Comparison of ENCODE assay signal across 8 cellular contexts in the genomic region with DNA sequence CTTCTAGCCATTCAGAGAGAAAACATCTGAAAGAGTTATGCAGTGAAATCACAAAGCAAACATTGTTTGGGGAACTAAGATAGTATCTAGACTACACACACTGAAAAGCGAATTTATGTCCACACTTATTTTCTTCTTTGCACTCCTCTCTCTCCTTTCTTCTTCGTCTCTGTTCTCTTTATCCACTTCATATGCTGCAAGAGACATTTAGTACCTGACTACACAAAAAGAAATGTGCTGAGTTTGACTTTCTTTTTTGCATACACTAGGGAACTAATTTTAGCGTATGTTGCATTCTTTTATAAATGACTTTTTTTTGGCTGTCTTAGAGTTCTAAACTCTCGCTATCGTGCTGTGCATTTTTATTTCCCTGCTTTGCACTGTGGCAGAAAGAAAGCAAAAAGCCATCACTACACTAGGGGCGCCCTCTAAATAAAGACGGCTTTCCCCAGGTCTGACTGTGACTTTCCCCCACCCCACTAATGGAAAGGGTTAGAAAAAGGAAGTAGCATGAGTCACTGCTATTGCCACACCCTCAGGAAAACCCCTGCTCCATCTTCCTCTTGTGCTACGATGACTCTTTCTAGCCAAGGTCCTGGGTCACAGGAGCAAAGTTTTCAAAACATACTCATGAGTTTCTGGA.
DNase-seq lines count a peak whose midpoint lies in the region; ATAC-seq and TF ChIP-seq lines count a peak whose summit lies in the region.

No MANE protein-coding gene starts in this region.

- H3K27me3 ChIP-seq in SJSA1 (replicated peaks) (no peaks in the 10 kb centered on the region), left ventricle myocardium inferior (ENCODE audit: low read depth) (no peaks in the 10 kb centered on the region)

- H3K4me1 Mint-ChIP-seq in activated naive CD4-positive, alpha-beta T cell treated with anti-CD3 and anti-CD28 coated beads for 36 hours (ENCODE audit: low read depth) = peaks cover 36% of the 10 kb centered on the region

- peak; percentile 23 for TF ChIP-seq POLR2A in GM19099 (IDR thresholded peaks at IDR 0.05; ENCODE audit: extremely low read depth, insufficient read length, low read depth)

- H3K27ac ChIP-seq in SJSA1 = peak overlapping the region; percentile 92
- H3K27ac ChIP-seq in left ventricle myocardium inferior (replicated peaks) = peak overlapping the region; percentile 57

- TF ChIP-seq CTCF in AG10803 (conservative IDR thresholded peaks at IDR 0.05; ENCODE audit: low read length) (peak; percentile 49), left ventricle myocardium inferior (IDR thresholded peaks at IDR 0.05; ENCODE audit: borderline replicate concordance) (peak; percentile 35)

- DNase-seq in AG10803 (ENCODE audit: low read depth) = peak; percentile 79
- DNase-seq in SJSA1 (ENCODE audit: low read depth in 1 of 2, low spot score in 2 of 2) = peak; percentile 88 to 94
- DNase-seq in activated naive CD4-positive, alpha-beta T cell treated with anti-CD3 and anti-CD28 coated beads for 36 hours = peak; percentile 91
- no peak for DNase-seq in left ventricle myocardium inferior
- peak; percentile 58 to 77 (median 61) for DNase-seq in stimulated activated CD4-positive, alpha-beta T cell treated with anti-CD3 and anti-CD28 coated beads, Interleukin-12 subunit alpha, Interleukin-12 subunit beta, amount 100 ng/mL, for 48 hours (ENCODE audit: low read depth in 2 of 3, low spot score in 1 of 3)
- DNase-seq in NCI-H446 (lab: John Stamatoyannopoulos, UW) = no peak

- H3K27ac Mint-ChIP-seq in activated naive CD4-positive, alpha-beta T cell treated with anti-CD3 and anti-CD28 coated beads for 36 hours = peak overlapping the region; percentile 90

- ATAC-seq in HG03196 (IDR thresholded peaks at IDR 0.05; ENCODE audit: unreplicated experiment) = peak; percentile 92

- intact Hi-C loops in activated naive CD4-positive, alpha-beta T cell treated with anti-CD3 and anti-CD28 coated beads for 36 hours (cut with micrococcal nuclease) = loop anchor here (1.0 to 10.0 kb wide), 12 partner anchors 12 to 1521 kb away; partner anchors contain the start of genes BACH1, KRTAP21-3 and USP16
- intact Hi-C loops in left ventricle myocardium inferior (cut with micrococcal nuclease) = no loop called here

- H3K4me3 Mint-ChIP-seq in activated naive CD4-positive, alpha-beta T cell treated with anti-CD3 and anti-CD28 coated beads for 36 hours = peak overlapping the region; percentile 63

- 0 out of 2 replicates have a peak, but pooled peaks cover 4% of the 10 kb centered on the region for H3K9me3 ChIP-seq in SJSA1 (replicated peaks)
- H3K9me3 ChIP-seq in left ventricle myocardium inferior (replicated peaks) = peaks cover 15% of the 10 kb centered on the region

- H3K36me3 ChIP-seq in SJSA1 = no peaks in the 10 kb centered on the region
- H3K36me3 ChIP-seq in left ventricle myocardium inferior = no peaks in the 10 kb centered on the region

- peaks cover 28% of the 10 kb centered on the region for H3K9me3 Mint-ChIP-seq in activated naive CD4-positive, alpha-beta T cell treated with anti-CD3 and anti-CD28 coated beads for 36 hours

- H3K4me1 ChIP-seq in SJSA1 (replicated peaks) = peaks cover 28% of the 10 kb centered on the region
- H3K4me1 ChIP-seq in left ventricle myocardium inferior = peaks cover 29% of the 10 kb centered on the region

- H3K4me3 ChIP-seq in AG10803 (ENCODE audit: low read length) (peak overlapping the region; percentile 24), SJSA1 (peak overlapping the region; percentile 27), left ventricle myocardium inferior (peak overlapping the region; percentile 58)

- CTCF ChIA-PET in activated naive CD4-positive, alpha-beta T cell treated with anti-CD3 and anti-CD28 coated beads for 36 hours (lab: Charles Lee) = interaction anchor here (0.9 to 3.0 kb wide), 11 partner anchors 8 to 152 kb away, joined by 3 to 10 read pairs (median 4); partner anchors contain the start of gene BACH1

- H3K36me3 Mint-ChIP-seq in activated naive CD4-positive, alpha-beta T cell treated with anti-CD3 and anti-CD28 coated beads for 36 hours (ENCODE audit: low read depth) = peaks cover 10% of the 10 kb centered on the region

- H3K27me3 Mint-ChIP-seq in activated naive CD4-positive, alpha-beta T cell treated with anti-CD3 and anti-CD28 coated beads for 36 hours (ENCODE audit: low read depth) = no peaks in the 10 kb centered on the region

Comparison
In these comparisons a context has a peak if more than half of its experiments do, and no peak if none do; other contexts are left out.
1. DNase-seq: peak in AG10803 (single experiment), SJSA1 (2 of 2), activated naive CD4-positive, alpha-beta T cell treated with anti-CD3 and anti-CD28 coated beads for 36 hours (single experiment) and stimulated activated CD4-positive, alpha-beta T cell treated with anti-CD3 and anti-CD28 coated beads, Interleukin-12 subunit alpha, Interleukin-12 subunit beta, amount 100 ng/mL, for 48 hours (3 of 3); none in left ventricle myocardium inferior (single experiment) and NCI-H446 (0 of 2).
2. Peak in every context shown above with its lines, with median percentiles within 50 percentile points of each other: H3K4me3 ChIP-seq.